ENCODE assay signal across 7 cellular contexts in genomic region chr16:57167951-57168350, GRCh38. TPM values are rescaled to one million over a fixed set of nuclear protein-coding genes. Genes with fewer than 3 reads are reported as not detected.
A peak's percentile ranks its signal among the peaks of the same experiment; 100 is the strongest.
DNase-seq lines count a peak whose midpoint lies in the region; ATAC-seq and TF ChIP-seq lines count a peak whose summit lies in the region.

No MANE protein-coding gene starts in this region.

- peaks cover 5 to 85% (median 24%) of the 10 kb centered on the region in 3 donors for H3K36me3 ChIP-seq in esophagus squamous epithelium

- peak overlapping the region in 3 of 4 donors; percentile 56 to 84 (median 82) for H3K27ac ChIP-seq in esophagus squamous epithelium

- no peak overlapping the region for H3K27ac Mint-ChIP-seq in neural crest cell (ENCODE audit: unreplicated experiment)

- H3K27me3 ChIP-seq in esophagus squamous epithelium, result no peaks in the 10 kb centered on the region

- CTCF ChIA-PET in HEK293T (lab: Yijun Ruan, JAX), result interaction anchor here (0.6 kb wide), 1 partner anchor 278 kb away, joined by 6 read pairs; no protein-coding TSS in a partner anchor

- ATAC-seq in HG03457 (IDR thresholded peaks at IDR 0.05; ENCODE audit: unreplicated experiment) (no peak), GM21515 (IDR thresholded peaks at IDR 0.05; ENCODE audit: unreplicated experiment) (no peak)

- DNase-seq in DMS53 treated with DMSO at 0.1 percent for 48 hours (lab: John Stamatoyannopoulos, UW; ENCODE audit: unreplicated experiment), result peak; percentile 44
- DNase-seq in HEK293T (ENCODE audit: extremely low spot score), result peak; percentile 33
- peak; percentile 64 for DNase-seq in SK-N-DZ (ENCODE audit: low spot score)
- DNase-seq in esophagus squamous epithelium (lab: John Stamatoyannopoulos, UW), result no peak
- DNase-seq in neural crest cell (ENCODE audit: low read depth, low spot score), result no peak

- no peak overlapping the region for H3K4me3 Mint-ChIP-seq in neural crest cell

- intact Hi-C loops in esophagus squamous epithelium (cut with DNase I), result loop anchor here (5.0 kb wide), 1 partner anchor 76 kb away; the partner anchor contains the start of gene CPNE2

- no peak overlapping the region for H3K4me3 ChIP-seq in esophagus squamous epithelium

- no peak for TF ChIP-seq POLR2A in esophagus squamous epithelium (IDR thresholded peaks at IDR 0.05)

- peaks cover 8 to 31% (median 22%) of the 10 kb centered on the region in 3 donors for H3K4me1 ChIP-seq in esophagus squamous epithelium

- H3K9me3 Mint-ChIP-seq in neural crest cell, result no peaks in the 10 kb centered on the region

- peaks cover 16% of the 10 kb centered on the region for H3K4me1 Mint-ChIP-seq in neural crest cell

- peaks cover 22% of the 10 kb centered on the region for H3K36me3 Mint-ChIP-seq in neural crest cell (ENCODE audit: low read depth)

- WGBS in esophagus squamous epithelium, 2 donors, result 4 to 7% methylated on average over 4 of the region's 4 CpGs

- TF ChIP-seq CTCF in esophagus squamous epithelium (IDR thresholded peaks at IDR 0.05) (peak in 5 of 6 experiments; percentile 46 to 78 (median 60)), neural crest cell (conservative IDR thresholded peaks at IDR 0.05) (peak; percentile 74)

- POLR2A ChIA-PET in HEK293T (lab: Yijun Ruan, JAX), result no interaction called here

- H3K9me3 ChIP-seq in esophagus squamous epithelium, result no peaks in the 10 kb centered on the region

- H3K27me3 Mint-ChIP-seq in neural crest cell (ENCODE audit: low read depth), result no peaks in the 10 kb centered on the region

TF ChIP-seq in HEK293T, 16 proteins besides CTCF, POLR2A, EP300 and RAD21:
- TF ChIP-seq PKNOX1 (IDR thresholded peaks at IDR 0.05) (no peak), NFRKB (IDR thresholded peaks at IDR 0.05) (no peak), ARNT (IDR thresholded peaks at IDR 0.05) (no peak), ZNF384 (IDR thresholded peaks at IDR 0.05) (no peak), FOXK2 (IDR thresholded peaks at IDR 0.05) (no peak), ELF4 (IDR thresholded peaks at IDR 0.05) (no peak), HDGF (IDR thresholded peaks at IDR 0.05; ENCODE audit: borderline replicate concordance) (no peak), TARDBP (IDR thresholded peaks at IDR 0.05) (no peak), CTBP1 (IDR thresholded peaks at IDR 0.05; ENCODE audit: borderline replicate concordance) (no peak), LEF1 (IDR thresholded peaks at IDR 0.05; ENCODE audit: borderline replicate concordance) (no peak), FOXM1 (IDR thresholded peaks at IDR 0.05; ENCODE audit: borderline replicate concordance) (no peak), SUZ12 (IDR thresholded peaks at IDR 0.05) (no peak), BHLHE40 (IDR thresholded peaks at IDR 0.05; ENCODE audit: borderline replicate concordance) (no peak), SP1 (IDR thresholded peaks at IDR 0.05) (no peak), L3MBTL2 (conservative IDR thresholded peaks at IDR 0.05) (no peak), FOXA1 (IDR thresholded peaks at IDR 0.05) (no peak)
TF ChIP-seq in HEK293T: peak in this region for 0.

RNA-seq across cellular contexts. Expression of gene PSME3IP1, which starts 17.9 kb away (rescaled TPM):
- polyA plus RNA-seq in SK-N-DZ (2014; cell fraction: cytosol; rRNA removed), result 164 and 204 TPM in 2 replicates
- 193 and 200 TPM in 2 replicates for polyA plus RNA-seq in SK-N-DZ (2014; cell fraction: nucleus; rRNA removed)
- total RNA-seq in esophagus squamous epithelium (10 to 100 TPM; 40.7 to 65.6 (median 51.3) TPM), neural crest cell (102 and 108 TPM in 2 replicates)

RNA-seq across cellular contexts. Expression of gene RSPRY1, which starts 18.2 kb away (rescaled TPM):
- polyA plus RNA-seq in SK-N-DZ (2014; cell fraction: cytosol; rRNA removed), result 50.0 and 52.9 TPM in 2 replicates
- polyA plus RNA-seq in SK-N-DZ (2014; cell fraction: nucleus; rRNA removed), result 45.0 and 47.6 TPM in 2 replicates
- 10 to 100 TPM; 13.7 to 27.2 (median 23.1) TPM for total RNA-seq in esophagus squamous epithelium
- total RNA-seq in neural crest cell, result 46.8 and 53.4 TPM in 2 replicates

Comparison
In these comparisons a context has a peak if more than half of its experiments do, and no peak if none do; other contexts are left out.
1. DNase-seq: peak in DMS53 treated with DMSO at 0.1 percent for 48 hours (single experiment), HEK293T (single experiment) and SK-N-DZ (single experiment); none in esophagus squamous epithelium (single experiment) and neural crest cell (single experiment).